Comparison of ENCODE assay signal across 8 cellular contexts in genomic region chr19:56120371-56121179, GRCh38. TPM values are rescaled to one million over a fixed set of nuclear protein-coding genes. Genes with fewer than 3 reads are reported as not detected.
A peak's percentile ranks its signal among the peaks of the same experiment; 100 is the strongest.
DNase-seq lines count a peak whose midpoint lies in the region; ATAC-seq, FAIRE-seq and TF ChIP-seq lines count a peak whose summit lies in the region.

No MANE protein-coding gene starts in this region.

- no peaks in the 10 kb centered on the region for H3K9me2 ChIP-seq in neural cell (ENCODE audit: insufficient read depth, low read length)

- no peaks in the 10 kb centered on the region for H4K20me1 ChIP-seq in neural cell (ENCODE audit: insufficient read depth)

- H3K4me2 ChIP-seq in neural cell (ENCODE audit: low read length): peak overlapping the region; percentile 39

- no peaks in the 10 kb centered on the region for H3K9me3 ChIP-seq in neural cell (ENCODE audit: low read length)

- H3K4me3 ChIP-seq in BJ (ENCODE audit: low read depth, low read length): peak overlapping the region; percentile 86
- peak overlapping the region; percentile 65 for H3K4me3 ChIP-seq in fibroblast of mammary gland (ENCODE audit: control insufficient read depth, low read depth, low read length)
- peak overlapping the region; percentile 91 for H3K4me3 ChIP-seq in neural cell (ENCODE audit: low read length)

- POLR2A ChIA-PET in BJ (lab: Charles Lee): interaction anchor here (1.0 kb wide), 1 partner anchor 20 kb away, joined by 6 read pairs; the partner anchor contains the start of gene ZNF444

- peak; percentile 64 for FAIRE-seq in GM19239 (lab: Jason Lieb, UNC)

- peak overlapping the region; percentile 92 to 95 for H3K4me3 Mint-ChIP-seq in stimulated activated naive CD8-positive, alpha-beta T cell treated with anti-CD3 and anti-CD28 coated beads, Interleukin-15, amount 100 ng/mL, for 72 hours

- peak overlapping the region; percentile 70 for H3K27ac ChIP-seq in neural cell (ENCODE audit: low read length)

- no peaks in the 10 kb centered on the region for H3K9me3 Mint-ChIP-seq in stimulated activated naive CD8-positive, alpha-beta T cell treated with anti-CD3 and anti-CD28 coated beads, Interleukin-15, amount 100 ng/mL, for 72 hours

- peak; percentile 22; the same call in 1 of the 2 replicates for TF ChIP-seq CTCF in BJ (IDR thresholded peaks at IDR 0.05; ENCODE audit: insufficient read depth, low read depth, low read length)
- no peak for TF ChIP-seq CTCF in fibroblast of mammary gland (conservative IDR thresholded peaks at IDR 0.05; ENCODE audit: control insufficient read depth, insufficient read depth, low read depth, low read length)
- no peak for TF ChIP-seq CTCF in neural cell (IDR thresholded peaks at IDR 0.05; ENCODE audit: poor library complexity, severe bottlenecking)

- peak; percentile 38 for ATAC-seq in HG03521 (IDR thresholded peaks at IDR 0.05; ENCODE audit: unreplicated experiment)
- peak; percentile 39 for ATAC-seq in stimulated activated naive CD8-positive, alpha-beta T cell treated with anti-CD3 and anti-CD28 coated beads, Interleukin-15, amount 100 ng/mL, for 72 hours

- H3K36me3 ChIP-seq in BJ (ENCODE audit: control insufficient read depth, insufficient read depth, low read length): peaks cover 4% of the 10 kb centered on the region; the same call in 1 of the 2 replicates
- H3K36me3 ChIP-seq in neural cell (ENCODE audit: insufficient read depth, low read length): no peaks in the 10 kb centered on the region

- DNase-seq in BJ (ENCODE audit: low read depth) (no peak), GM19239 (ENCODE audit: insufficient read length, low spot score) (peak; percentile 73), fibroblast of mammary gland (ENCODE audit: low read depth) (peak; percentile 73)
- DNase-seq in activated T-helper 1 cell treated with anti-CD3 and anti-CD28 coated beads, Interleukin-2, amount 50 U/mL, for 16 hours (ENCODE audit: low read depth in 1 of 2, low spot score in 1 of 2): peak; percentile 47 to 77
- DNase-seq in stimulated activated naive CD8-positive, alpha-beta T cell treated with anti-CD3 and anti-CD28 coated beads, Interleukin-15, amount 100 ng/mL, for 72 hours: peak; percentile 77 to 79

- H2AFZ ChIP-seq in neural cell (ENCODE audit: low read depth, low read length): no peak overlapping the region

- no peak for TF ChIP-seq EP300 in neural cell (conservative IDR thresholded peaks at IDR 0.05; ENCODE audit: poor library complexity, severe bottlenecking)

- no peaks in the 10 kb centered on the region for H3K27me3 Mint-ChIP-seq in stimulated activated naive CD8-positive, alpha-beta T cell treated with anti-CD3 and anti-CD28 coated beads, Interleukin-15, amount 100 ng/mL, for 72 hours

- no peak for TF ChIP-seq RAD21 in neural cell (conservative IDR thresholded peaks at IDR 0.05)

- H3K27me3 ChIP-seq in BJ (ENCODE audit: control insufficient read depth, insufficient read depth, low read length): no peaks in the 10 kb centered on the region
- H3K27me3 ChIP-seq in neural cell (ENCODE audit: insufficient read depth, low read depth, low read length): no peaks in the 10 kb centered on the region

- H3K9ac ChIP-seq in neural cell (ENCODE audit: low read length): peak overlapping the region; percentile 81

- H3K4me1 Mint-ChIP-seq in stimulated activated naive CD8-positive, alpha-beta T cell treated with anti-CD3 and anti-CD28 coated beads, Interleukin-15, amount 100 ng/mL, for 72 hours: peaks cover 46% of the 10 kb centered on the region

- H3K27ac Mint-ChIP-seq in stimulated activated naive CD8-positive, alpha-beta T cell treated with anti-CD3 and anti-CD28 coated beads, Interleukin-15, amount 100 ng/mL, for 72 hours: peak overlapping the region; percentile 98 to 99

- H3K79me2 ChIP-seq in neural cell (replicated peaks; ENCODE audit: insufficient read depth, low read length): peaks cover 31% of the 10 kb centered on the region

- CTCF ChIA-PET in BJ (lab: Yijun Ruan, JAX): interaction anchor here (0.6 to 1.9 kb wide), 2 partner anchors 40 to 51 kb away, joined by 3 to 5 read pairs; no protein-coding TSS in a partner anchor

- H3F3A ChIP-seq in neural cell (ENCODE audit: insufficient read depth, low read length, poor library complexity, severe bottlenecking): no peaks in the 10 kb centered on the region

TF ChIP-seq in PFSK-1, 5 proteins besides CTCF, POLR2A, EP300 and RAD21:
- peak; percentile 57 for TF ChIP-seq FOXP2 (optimal IDR thresholded peaks at IDR 0.05; ENCODE audit: borderline replicate concordance, extremely low read depth, extremely low read length, insufficient read depth)
- TF ChIP-seq POLR2AphosphoS5 (IDR thresholded peaks at IDR 0.05; ENCODE audit: low read depth, low read length): peak; percentile 38; the same call in 1 of the 2 replicates
- TF ChIP-seq SIN3A (IDR thresholded peaks at IDR 0.05; ENCODE audit: borderline replicate concordance, insufficient read depth, low read length): no peak
- TF ChIP-seq TAF1 (IDR thresholded peaks at IDR 0.05; ENCODE audit: borderline replicate concordance, insufficient read depth, low read length): peak; percentile 57; the same call in 1 of the 2 replicates

TF ChIP-seq in neural cell, 6 proteins besides CTCF, POLR2A, EP300 and RAD21:
- TF ChIP-seq POLR2AphosphoS5 (IDR thresholded peaks at IDR 0.05) (no peak), REST (IDR thresholded peaks at IDR 0.05; ENCODE audit: borderline replicate concordance) (no peak)

RNA-seq across cellular contexts. Expression of gene ZNF787, which starts 0.5 kb away (rescaled TPM):
- polyA plus RNA-seq in BJ (2011; rRNA removed): 7.2 and 9.8 TPM in 2 replicates
- 2.7 and 4.4 TPM in 2 replicates for polyA minus RNA-seq in BJ (2011; rRNA and poly(A)+ RNA removed)
- polyA plus RNA-seq in PFSK-1 (2012; ENCODE audit: insufficient read length, low read depth): 150 TPM
- 11.4 and 17.8 TPM in 2 replicates for polyA plus RNA-seq in neural cell
- polyA minus RNA-seq in neural cell: 16.9 and 20.9 TPM in 2 replicates

RNA-seq across cellular contexts. Expression of gene ZNF444, which starts 20.5 kb away (rescaled TPM):
- polyA plus RNA-seq in BJ (2011; rRNA removed) (10.2 and 11.5 TPM in 2 replicates), neural cell (45.6 and 54.2 TPM in 2 replicates)
- polyA minus RNA-seq in BJ (2011; rRNA and poly(A)+ RNA removed): 7.5 and 8.1 TPM in 2 replicates
- polyA plus RNA-seq in PFSK-1 (2012; ENCODE audit: insufficient read length, low read depth): 67.4 TPM
- polyA minus RNA-seq in neural cell: 22.9 and 25.1 TPM in 2 replicates

RNA-seq across cellular contexts. Expression of gene GALP, which starts 55.2 kb away (rescaled TPM):
- polyA plus RNA-seq in BJ (2011; rRNA removed) (not detected in 2 replicates), neural cell (not detected in 2 replicates)
- polyA minus RNA-seq in BJ (2011; rRNA and poly(A)+ RNA removed): not detected in 2 replicates
- not detected for polyA plus RNA-seq in PFSK-1 (2012; ENCODE audit: insufficient read length, low read depth)
- not detected in 2 replicates for polyA minus RNA-seq in neural cell
